13 cellular contexts compared by ENCODE assay signal in genomic region chr3:123602325-123602724, GRCh38. TPM values are rescaled to one million over a fixed set of nuclear protein-coding genes. Genes with fewer than 3 reads are reported as not detected.
DNase-seq lines count a peak whose midpoint lies in the region; ATAC-seq and TF ChIP-seq lines count a peak whose summit lies in the region.
"Had no signal": no experiment of that assay in that cellular context is flagged by ENCODE, and none has a peak within 500 bp of the region (broad histone marks: within the 10 kb centered on the region; RNA-seq: fewer than 3 reads in every experiment).

No MANE protein-coding gene starts in this region.

- no peaks in the 10 kb centered on the region for H3K27me3 ChIP-seq in aorta (ENCODE audit: control insufficient read depth in 1 of 2, insufficient read depth in 2 of 2, low read length in 1 of 2)
- H3K27me3 ChIP-seq: gastrocnemius medialis, right lobe of liver had no signal

- TF ChIP-seq CTCF in C4-2B (conservative IDR thresholded peaks at IDR 0.05) = no peak
- TF ChIP-seq CTCF in LNCaP clone FGC (IDR thresholded peaks at IDR 0.05; ENCODE audit: control insufficient read depth, extremely low read depth, insufficient read depth) = no peak
- TF ChIP-seq CTCF in mucosa of descending colon (IDR thresholded peaks at IDR 0.05) = no peak

- no peak overlapping the region for H3K4me3 ChIP-seq in LNCaP clone FGC (ENCODE audit: low read depth, low read length)
- H3K4me3 ChIP-seq in mucosa of descending colon = no peak overlapping the region
- no peak overlapping the region for H3K4me3 ChIP-seq in aorta (ENCODE audit: low read length in 2 of 2)
- H3K4me3 ChIP-seq: gastrocnemius medialis, right lobe of liver had no signal

- H3K4me1 ChIP-seq in mucosa of descending colon (ENCODE audit: low read depth) = no peaks in the 10 kb centered on the region
- peaks cover 0 to 3% of the 10 kb centered on the region in 2 donors for H3K4me1 ChIP-seq in aorta (ENCODE audit: control insufficient read depth in 1 of 2, insufficient read depth in 2 of 2, low read length in 2 of 2)
- H3K4me1 ChIP-seq: gastrocnemius medialis had no signal

- ATAC-seq in mucosa of descending colon (peak; percentile 82), aorta (ENCODE audit: low FRiP score) (no peak), HG02588 (IDR thresholded peaks at IDR 0.05; ENCODE audit: unreplicated experiment) (no peak), GM18867 (IDR thresholded peaks at IDR 0.05; ENCODE audit: unreplicated experiment) (no peak)
- ATAC-seq: gastrocnemius medialis had no signal

- H3K36me3 ChIP-seq in mucosa of descending colon (ENCODE audit: low read depth) = no peaks in the 10 kb centered on the region
- H3K36me3 ChIP-seq in aorta (ENCODE audit: control insufficient read depth in 1 of 2, insufficient read depth in 2 of 2, low read length in 1 of 2) = no peaks in the 10 kb centered on the region
- H3K36me3 ChIP-seq: gastrocnemius medialis, right lobe of liver had no signal

- intact Hi-C loops in mucosa of descending colon (cut with DNase I, micrococcal nuclease) (no loop called here), aorta (cut with DNase I) (no loop called here)

- WGBS in aorta, 2 donors = 24 to 27% methylated on average over 1 of the region's 1 CpG

- DNase-seq in LNCaP clone FGC (ENCODE audit: low read depth) (peak; percentile 96), brain pericyte (ENCODE audit: low read depth, low spot score) (peak; percentile 52), mucosa of descending colon (no peak), T-helper 2 cell (no peak), aorta (no peak)
- DNase-seq: activated CD4-positive, alpha-beta T cell treated with anti-CD3 and anti-CD28 coated beads, Interleukin-2, amount 10 ng/mL, durations not matched to agents 24 days and 14 days; activated naive CD8-positive, alpha-beta T cell treated with anti-CD3 and anti-CD28 coated beads for 36 hours; gastrocnemius medialis; NCI-H1092; right lobe of liver had no signal

- H3K9me3 ChIP-seq in mucosa of descending colon = no peaks in the 10 kb centered on the region
- H3K9me3 ChIP-seq in aorta (ENCODE audit: control insufficient read depth, low read length) = no peaks in the 10 kb centered on the region
- H3K9me3 ChIP-seq: gastrocnemius medialis, right lobe of liver had no signal

- H3K27ac ChIP-seq in C4-2B (peak overlapping the region; percentile 68; the same call in 1 of the 2 replicates), aorta (ENCODE audit: low read depth in 1 of 2, low read length in 2 of 2) (no peak overlapping the region)
- H3K27ac ChIP-seq: gastrocnemius medialis, right lobe of liver had no signal

RNA-seq across cellular contexts. Expression of gene HACD2, which starts 17.5 kb away (rescaled TPM):
- total RNA-seq in mucosa of descending colon (10 to 100 TPM; 40.9 to 65.0 (median 52.7) TPM), aorta (10 to 100 TPM; 16.0 to 17.2 TPM)
- polyA plus RNA-seq in aorta = 1 to 10 TPM; 8.8 to 9.7 TPM

Comparison
In these comparisons a context has a peak if more than half of its experiments do, and no peak if none do; other contexts are left out.
1. DNase-seq: peak in LNCaP clone FGC (single experiment) and brain pericyte (single experiment); none in mucosa of descending colon (0 of 3), T-helper 2 cell (0 of 5) and aorta (0 of 2).